9 cellular contexts compared by ENCODE assay signal in the genomic region with DNA sequence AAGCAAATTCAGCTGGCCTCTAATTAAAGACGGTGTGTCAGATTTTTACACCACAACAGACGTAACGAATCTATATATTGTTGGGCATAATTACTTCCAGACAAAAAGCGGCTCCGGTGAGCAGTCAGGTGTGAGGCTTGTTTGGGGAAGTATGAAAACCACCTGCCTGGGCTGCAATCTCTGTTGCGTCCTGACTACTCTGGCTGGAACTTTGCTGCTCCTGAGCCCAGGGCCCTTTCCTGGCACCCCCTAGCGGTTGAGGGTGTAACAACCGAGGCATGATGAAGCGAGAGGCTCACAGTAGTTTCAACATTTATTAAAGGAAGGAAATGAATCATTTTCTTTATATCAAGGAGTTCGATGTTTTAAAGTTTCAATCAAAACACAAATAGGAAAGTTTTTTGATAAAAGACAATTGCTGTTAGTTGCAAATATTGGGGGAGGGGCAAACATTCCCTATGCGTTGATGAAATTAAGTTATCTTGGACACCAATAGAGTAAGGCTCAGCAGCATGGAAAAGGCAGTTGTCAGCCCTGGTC. TPM values are rescaled to one million over a fixed set of nuclear protein-coding genes. Genes with fewer than 3 reads are reported as not detected.
A peak's percentile ranks its signal among the peaks of the same experiment; 100 is the strongest.
DNase-seq lines count a peak whose midpoint lies in the region; ATAC-seq and TF ChIP-seq lines count a peak whose summit lies in the region.
"Had no signal": no experiment of that assay in that cellular context is flagged by ENCODE, and none has a peak within 500 bp of the region (broad histone marks: within the 10 kb centered on the region; RNA-seq: fewer than 3 reads in every experiment).

No MANE protein-coding gene starts in this region.

- no peaks in the 10 kb centered on the region for H3K9me3 ChIP-seq in CD4-positive, CD25-positive, alpha-beta regulatory T cell (ENCODE audit: control insufficient read depth in 2 of 2, low read length in 2 of 2)
- H3K9me3 ChIP-seq in sigmoid colon, result no peaks in the 10 kb centered on the region

- H3K36me3 Mint-ChIP-seq in CD4-positive, CD25-positive, alpha-beta regulatory T cell, result no peaks in the 10 kb centered on the region
- no peaks in the 10 kb centered on the region for H3K36me3 Mint-ChIP-seq in activated T-helper 17 cell treated with anti-CD3 and anti-CD28 coated beads, Interleukin-2, amount 50 U/mL, for 72 hours (ENCODE audit: low read depth)

- H3K27me3 Mint-ChIP-seq in CD4-positive, CD25-positive, alpha-beta regulatory T cell, result peaks cover 13% of the 10 kb centered on the region
- peaks cover 5% of the 10 kb centered on the region for H3K27me3 Mint-ChIP-seq in activated T-helper 17 cell treated with anti-CD3 and anti-CD28 coated beads, Interleukin-2, amount 50 U/mL, for 72 hours

- H3K4me3 ChIP-seq in CD4-positive, CD25-positive, alpha-beta regulatory T cell (ENCODE audit: low read depth, low read length), result no peak overlapping the region
- no peak overlapping the region for H3K4me3 ChIP-seq in sigmoid colon
- H3K4me3 ChIP-seq: SK-N-MC had no signal

- TF ChIP-seq EP300 in sigmoid colon (IDR thresholded peaks at IDR 0.05), result no peak

- no peaks in the 10 kb centered on the region for H3K27me3 ChIP-seq in CD4-positive, CD25-positive, alpha-beta regulatory T cell (ENCODE audit: control insufficient read depth, insufficient read depth, low read length)
- no peaks in the 10 kb centered on the region for H3K27me3 ChIP-seq in sigmoid colon

- H3K4me3 Mint-ChIP-seq in CD4-positive, CD25-positive, alpha-beta regulatory T cell, result no peak overlapping the region
- H3K4me3 Mint-ChIP-seq in activated T-helper 17 cell treated with anti-CD3 and anti-CD28 coated beads, Interleukin-2, amount 50 U/mL, for 72 hours, result no peak overlapping the region

- intact Hi-C loops in Right ventricle myocardium superior (cut with DNase I), result no loop called here
- intact Hi-C loops in sigmoid colon (cut with DNase I), result no loop called here

- H3K27ac ChIP-seq in CD4-positive, CD25-positive, alpha-beta regulatory T cell (ENCODE audit: insufficient read depth, low read length, poor library complexity, severe bottlenecking), result no peak overlapping the region
- no peak overlapping the region for H3K27ac ChIP-seq in sigmoid colon
- H3K27ac ChIP-seq: SK-N-MC had no signal

- no peaks in the 10 kb centered on the region for H3K4me1 ChIP-seq in CD4-positive, CD25-positive, alpha-beta regulatory T cell (ENCODE audit: control insufficient read depth, insufficient read depth, low read length, poor library complexity, severe bottlenecking)
- H3K4me1 ChIP-seq in sigmoid colon, result peaks cover 0 to 39% (median 27%) of the 10 kb centered on the region in 4 donors

- peak; percentile 12 to 64 (median 45) for DNase-seq in CD4-positive, CD25-positive, alpha-beta regulatory T cell
- DNase-seq in RKO (ENCODE audit: low spot score), result peak; percentile 57
- peak; percentile 63 for DNase-seq in Right ventricle myocardium superior
- DNase-seq in sigmoid colon, result peak; percentile 70
- no peak for DNase-seq in NCI-H345 (lab: John Stamatoyannopoulos, UW)

- no peaks in the 10 kb centered on the region for H3K9me3 Mint-ChIP-seq in CD4-positive, CD25-positive, alpha-beta regulatory T cell
- no peaks in the 10 kb centered on the region for H3K9me3 Mint-ChIP-seq in activated T-helper 17 cell treated with anti-CD3 and anti-CD28 coated beads, Interleukin-2, amount 50 U/mL, for 72 hours

- TF ChIP-seq POLR2A in sigmoid colon (IDR thresholded peaks at IDR 0.05), result no peak

- H3K4me1 Mint-ChIP-seq in CD4-positive, CD25-positive, alpha-beta regulatory T cell, result peaks cover 0 to 6% (median 2%) of the 10 kb centered on the region in 4 donors
- H3K4me1 Mint-ChIP-seq in activated T-helper 17 cell treated with anti-CD3 and anti-CD28 coated beads, Interleukin-2, amount 50 U/mL, for 72 hours, result peaks cover 14% of the 10 kb centered on the region

- H3K36me3 ChIP-seq in CD4-positive, CD25-positive, alpha-beta regulatory T cell (ENCODE audit: control insufficient read depth, insufficient read depth, low read length), result no peaks in the 10 kb centered on the region
- H3K36me3 ChIP-seq in sigmoid colon, result no peaks in the 10 kb centered on the region

- no peak overlapping the region for H3K27ac Mint-ChIP-seq in CD4-positive, CD25-positive, alpha-beta regulatory T cell
- no peak overlapping the region for H3K27ac Mint-ChIP-seq in activated T-helper 17 cell treated with anti-CD3 and anti-CD28 coated beads, Interleukin-2, amount 50 U/mL, for 72 hours

- TF ChIP-seq CTCF in sigmoid colon (IDR thresholded peaks at IDR 0.05), result peak in 2 of 4 experiments; percentile 32 to 58

- WGBS in sigmoid colon, 2 donors, result 15 to 32% methylated on average over 11 of the region's 11 CpGs

- peak; percentile 53 to 64 for ATAC-seq in CD4-positive, CD25-positive, alpha-beta regulatory T cell (ENCODE audit: low read depth in 2 of 2)
- ATAC-seq in GM19035 (IDR thresholded peaks at IDR 0.05; ENCODE audit: unreplicated experiment) (peak; percentile 97), HG03135 (IDR thresholded peaks at IDR 0.05; ENCODE audit: unreplicated experiment) (peak; percentile 95), Right ventricle myocardium superior (ENCODE audit: poor library complexity) (no peak)
- peak; percentile 69 for ATAC-seq in activated T-helper 17 cell treated with anti-CD3 and anti-CD28 coated beads, Interleukin-2, amount 50 U/mL, for 72 hours (replicated peaks)

RNA-seq across cellular contexts. Expression of gene ITGB6, which starts 10.6 kb away (rescaled TPM):
- not detected for total RNA-seq in CD4-positive, CD25-positive, alpha-beta regulatory T cell
- polyA plus RNA-seq in CD4-positive, CD25-positive, alpha-beta regulatory T cell, result not detected
- not detected for total RNA-seq in activated T-helper 17 cell treated with anti-CD3 and anti-CD28 coated beads, Interleukin-2, amount 50 U/mL, for 72 hours
- total RNA-seq in Right ventricle myocardium superior (2.9 TPM), sigmoid colon (not detected)
- polyA plus RNA-seq in sigmoid colon, result 1 to 10 TPM; 1.8 to 5.1 (median 2.5) TPM
